12 cellular contexts compared by ENCODE assay signal in the genomic region with DNA sequence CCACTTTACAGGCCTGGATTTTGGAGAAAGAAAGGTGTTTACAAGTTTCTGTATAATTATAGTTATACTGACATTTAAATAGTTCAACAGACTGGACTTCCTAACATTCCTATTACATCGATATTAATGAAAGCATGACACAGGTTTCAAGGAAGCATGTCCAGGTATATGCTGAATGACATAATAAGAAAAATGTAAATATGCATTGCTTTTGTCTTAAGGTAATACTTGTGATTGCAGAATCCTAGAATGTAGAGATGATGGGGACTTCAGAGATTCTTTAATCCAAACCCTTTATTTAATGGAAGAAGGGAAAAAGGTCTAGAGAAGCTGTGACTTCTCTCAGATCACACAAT. TPM values are rescaled to one million over a fixed set of nuclear protein-coding genes. Genes with fewer than 3 reads are reported as not detected.
DNase-seq lines count a peak whose midpoint lies in the region; ATAC-seq and TF ChIP-seq lines count a peak whose summit lies in the region.
"Had no signal": no experiment of that assay in that cellular context is flagged by ENCODE, and none has a peak within 500 bp of the region (broad histone marks: within the 10 kb centered on the region; RNA-seq: fewer than 3 reads in every experiment).

No MANE protein-coding gene starts in this region.

- H3K4me1 ChIP-seq in SJSA1 (replicated peaks) (peaks cover 66% of the 10 kb centered on the region), muscle layer of duodenum (ENCODE audit: control insufficient read depth in 1 of 2, insufficient read depth in 2 of 2, low read length in 2 of 2) (peaks cover 20 to 55% of the 10 kb centered on the region in 2 donors), transverse colon (peaks cover 5 to 85% (median 52%) of the 10 kb centered on the region in 4 donors)

- no peak for ATAC-seq in GM21528 (IDR thresholded peaks at IDR 0.05; ENCODE audit: low FRiP score, unreplicated experiment)
- ATAC-seq in omental fat pad (ENCODE audit: low FRiP score): no peak

- TF ChIP-seq CTCF in dorsolateral prefrontal cortex (IDR thresholded peaks at IDR 0.05 in 54 of 56, conservative IDR thresholded peaks at IDR 0.05 in 2 of 56; ENCODE audit: low read depth in 1 of 56, partially characterized antibody in 56 of 56): no peak
- no peak for TF ChIP-seq CTCF in transverse colon (IDR thresholded peaks at IDR 0.05)
- TF ChIP-seq CTCF in omental fat pad (IDR thresholded peaks at IDR 0.05): no peak

- 38 to 66% methylated on average over 1 of the region's 1 CpG for WGBS in transverse colon (ENCODE audit: low coverage in 1 of 2), 2 donors

- peaks cover 45% of the 10 kb centered on the region for H3K36me3 ChIP-seq in SJSA1
- peaks cover 0 to 25% of the 10 kb centered on the region in 2 donors for H3K36me3 ChIP-seq in muscle layer of duodenum (ENCODE audit: control insufficient read depth in 1 of 2, insufficient read depth in 2 of 2, low read length in 2 of 2)
- no peaks in the 10 kb centered on the region for H3K36me3 ChIP-seq in transverse colon
- H3K36me3 ChIP-seq: cardiac muscle cell had no signal

- H3K27ac ChIP-seq in SJSA1 (peak overlapping the region; percentile 96), dorsolateral prefrontal cortex (peak overlapping the region in 50 of 59 donors; percentile 1 to 97 (median 86)), muscle layer of duodenum (ENCODE audit: low read length) (peak overlapping the region; percentile 48), transverse colon (peak overlapping the region; percentile 85 to 95 (median 91))
- H3K27ac ChIP-seq: cardiac muscle cell had no signal

- intact Hi-C loops in dorsolateral prefrontal cortex (cut with DNase I) (loop anchor here (10.0 kb wide), 2 partner anchors 206 to 254 kb away; no protein-coding TSS in a partner anchor), transverse colon (cut with DNase I; ENCODE audit: low total_unique reads) (loop anchor here (10.0 kb wide), 2 partner anchors 66 to 264 kb away; no protein-coding TSS in a partner anchor), head of caudate nucleus (cut with DNase I) (loop anchor here (10.0 kb wide), 1 partner anchor 264 kb away; no protein-coding TSS in a partner anchor)

- H3K27me3 ChIP-seq in SJSA1 (replicated peaks) (no peaks in the 10 kb centered on the region), dorsolateral prefrontal cortex (no peaks in the 10 kb centered on the region), muscle layer of duodenum (ENCODE audit: low read depth, low read length) (no peaks in the 10 kb centered on the region), transverse colon (no peaks in the 10 kb centered on the region)
- H3K27me3 ChIP-seq: cardiac muscle cell had no signal

- DNase-seq in SJSA1 (ENCODE audit: low read depth in 1 of 2, low spot score in 2 of 2): no peak
- no peak for DNase-seq in dorsolateral prefrontal cortex
- DNase-seq in transverse colon: no peak
- no peak for DNase-seq in omental fat pad (ENCODE audit: low spot score)
- DNase-seq in head of caudate nucleus: no peak
- DNase-seq: activated naive CD4-positive, alpha-beta T cell treated with anti-CD3 and anti-CD28 coated beads for 36 hours; hypothalamus; NCI-H1694; NCI-H510A had no signal

- no peak for TF ChIP-seq EP300 in transverse colon (IDR thresholded peaks at IDR 0.05; ENCODE audit: low read depth)

- in situ Hi-C loops in transverse colon (cut with MboI; ENCODE audit: low pct_ligation_motif_present in 1 of 4, low pct_unique_long_range_greater_than_20kb in 1 of 4, low sequenced_read_pairs in 3 of 4): no loop called here

- H3K9me3 ChIP-seq in SJSA1 (replicated peaks) (no peaks in the 10 kb centered on the region), muscle layer of duodenum (ENCODE audit: control insufficient read depth in 1 of 2, low read length in 2 of 2) (no peaks in the 10 kb centered on the region), transverse colon (no peaks in the 10 kb centered on the region)

- no peak for TF ChIP-seq POLR2A in transverse colon (IDR thresholded peaks at IDR 0.05)

- H3K4me3 ChIP-seq in SJSA1 (no peak overlapping the region), dorsolateral prefrontal cortex (peak overlapping the region in 3 of 59 donors; percentile 4 to 17 (median 4)), muscle layer of duodenum (ENCODE audit: low read depth in 1 of 2, low read length in 2 of 2) (no peak overlapping the region), transverse colon (no peak overlapping the region)
- H3K4me3 ChIP-seq: cardiac muscle cell had no signal

RNA-seq across cellular contexts. Expression of gene STARD13, which starts 5.0 kb away (rescaled TPM):
- total RNA-seq in SJSA1 (2014; rRNA removed; shearing (Covaris generic)): 4.9 and 7.8 TPM in 2 replicates
- 10 to 100 TPM; 42.3 to 91.6 (median 62.0) TPM for total RNA-seq in dorsolateral prefrontal cortex
- 100 to 1,000 TPM in 1 of 4 donors, 10 to 100 TPM in 3; 18.1 to 107 (median 41.5) TPM for total RNA-seq in transverse colon
- total RNA-seq in omental fat pad: 10 to 100 TPM; 31.1 to 63.4 (median 38.9) TPM
